Comparison of ENCODE assay signal across 29 cellular contexts in genomic region chr1:227379555-227379892, GRCh38.
"Had no signal": no experiment of that assay in that cellular context is flagged by ENCODE, and none has a peak within 500 bp of the region (broad histone marks: within the 10 kb centered on the region; RNA-seq: fewer than 3 reads in every experiment).

No MANE protein-coding gene starts in this region.

- H3K27me3 Mint-ChIP-seq: dendritic cell treated with granulocyte-macrophage colony-stimulating factor and Interleukin-4, amounts not matched to agents 40 ng/mL and 50 ng/mL, for 4 days had no signal

- H3K4me3 ChIP-seq: colonic mucosa, coronary artery, dorsolateral prefrontal cortex, esophagus muscularis mucosa, esophagus squamous epithelium, gastrocnemius medialis, gastroesophageal sphincter, heart left ventricle, heart right ventricle had no signal

- H3K9me3 ChIP-seq: colonic mucosa, esophagus muscularis mucosa, esophagus squamous epithelium, gastrocnemius medialis, gastroesophageal sphincter had no signal

- DNase-seq: colonic mucosa; cortex of kidney; dermis blood vessel endothelial cell; dorsolateral prefrontal cortex; effector CD4-positive, alpha-beta T cell; effector CD8-positive, alpha-beta T cell; effector memory CD4-positive, alpha-beta T cell; effector memory CD8-positive, alpha-beta T cell; endodermal cell; erythroblast; esophagus squamous epithelium; foreskin fibroblast; foreskin melanocyte; glutamatergic neuron; head of caudate nucleus; heart left ventricle; heart right ventricle had no signal

- ATAC-seq: effector memory CD8-positive, alpha-beta T cell; esophagus mucosa; foreskin keratinocyte; gastroesophageal sphincter; heart left ventricle; heart right ventricle had no signal

- H3K27ac Mint-ChIP-seq: dendritic cell treated with granulocyte-macrophage colony-stimulating factor and Interleukin-4, amounts not matched to agents 40 ng/mL and 50 ng/mL, for 4 days; effector memory CD8-positive, alpha-beta T cell; endodermal cell had no signal

- H3K4me1 ChIP-seq: colonic mucosa, esophagus squamous epithelium, foreskin keratinocyte, gastroesophageal sphincter had no signal

- H3K36me3 ChIP-seq: colonic mucosa, esophagus muscularis mucosa, esophagus squamous epithelium, gastrocnemius medialis, gastroesophageal sphincter, heart left ventricle, heart right ventricle had no signal

- H3K9me3 Mint-ChIP-seq: dendritic cell treated with granulocyte-macrophage colony-stimulating factor and Interleukin-4, amounts not matched to agents 40 ng/mL and 50 ng/mL, for 4 days; effector memory CD8-positive, alpha-beta T cell had no signal

- FAIRE-seq: colon, endometrium, endothelial cell of umbilical vein, frontal cortex had no signal

- H3K4me3 Mint-ChIP-seq: dendritic cell treated with granulocyte-macrophage colony-stimulating factor and Interleukin-4, amounts not matched to agents 40 ng/mL and 50 ng/mL, for 4 days; effector memory CD8-positive, alpha-beta T cell; endodermal cell had no signal

- H3K27ac ChIP-seq: colonic mucosa, coronary artery, dorsolateral prefrontal cortex, epithelial cell of prostate, esophagus muscularis mucosa, esophagus squamous epithelium, foreskin keratinocyte, gastrocnemius medialis, gastroesophageal sphincter, heart left ventricle, heart right ventricle had no signal

- H3K27me3 ChIP-seq: colonic mucosa, dorsolateral prefrontal cortex, esophagus muscularis mucosa, esophagus squamous epithelium, foreskin keratinocyte, gastrocnemius medialis, gastroesophageal sphincter, heart left ventricle, heart right ventricle had no signal
